Comparison of ENCODE assay signal across 8 cellular contexts in the genomic region with DNA sequence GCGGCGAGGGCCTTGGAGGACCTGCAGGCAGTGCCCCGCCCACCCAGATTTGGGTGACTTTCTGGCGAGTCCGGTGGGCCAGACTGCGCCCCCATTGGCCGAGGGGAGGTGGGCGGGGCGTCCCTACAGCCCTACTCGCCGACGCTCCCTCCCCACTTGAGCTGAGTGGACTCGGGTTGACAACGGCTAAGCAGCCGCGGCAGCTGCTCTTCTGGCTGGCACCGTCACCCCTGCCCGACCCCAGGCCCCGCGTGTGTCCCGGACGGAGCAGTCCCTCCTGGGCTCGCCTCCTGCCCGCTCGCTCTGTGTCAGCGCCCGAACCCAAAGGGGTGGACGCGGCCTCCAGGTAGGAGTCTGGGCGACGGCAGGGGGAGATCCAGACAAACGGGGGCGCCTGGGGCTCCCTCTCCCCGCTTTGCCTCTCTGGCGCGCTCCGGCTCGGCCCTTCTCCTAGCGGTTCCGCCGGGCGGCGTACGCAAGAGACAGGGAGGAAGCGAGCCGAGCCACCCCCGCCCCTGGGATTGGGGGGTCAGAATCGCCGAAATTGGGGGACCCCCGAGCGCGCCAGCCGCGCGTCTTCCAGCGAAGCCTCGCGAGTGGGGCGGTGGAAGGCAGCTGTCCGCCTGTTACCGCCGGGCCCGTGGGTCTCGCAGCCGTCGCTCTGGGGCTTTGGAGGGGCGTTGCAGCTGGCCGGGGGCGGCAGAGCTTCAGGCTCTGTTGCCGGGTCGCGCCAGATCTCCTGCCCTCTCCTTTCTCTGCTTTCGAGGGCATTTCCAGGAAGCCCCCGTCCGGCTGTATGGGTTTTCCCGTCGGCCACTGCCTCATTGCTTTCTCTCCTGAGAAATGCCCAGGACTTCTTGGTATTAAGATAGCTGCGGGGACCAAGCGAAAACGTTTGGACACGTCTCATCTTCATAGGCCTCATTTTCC. TPM values are rescaled to one million over a fixed set of nuclear protein-coding genes. Genes with fewer than 3 reads are reported as not detected.
DNase-seq lines count a peak whose midpoint lies in the region; ATAC-seq, FAIRE-seq and TF ChIP-seq lines count a peak whose summit lies in the region.

No MANE protein-coding gene starts in this region.

- H4K20me1 ChIP-seq in astrocyte (ENCODE audit: insufficient read depth, low read length): no peaks in the 10 kb centered on the region

- intact Hi-C loops in A673 (cut with micrococcal nuclease; ENCODE audit: unreplicated experiment) (no loop called here), right cardiac atrium (cut with DNase I) (no loop called here), pancreas (cut with DNase I) (no loop called here)

- H3K27me3 ChIP-seq in A673 (replicated peaks; ENCODE audit: insufficient read depth, low read depth, low read length, poor library complexity) (no peaks in the 10 kb centered on the region), astrocyte (ENCODE audit: insufficient read depth, low read length) (no peaks in the 10 kb centered on the region), right cardiac atrium (ENCODE audit: control insufficient read depth, insufficient read depth) (no peaks in the 10 kb centered on the region), pancreas (no peaks in the 10 kb centered on the region)

- H3K4me3 ChIP-seq in A673 (ENCODE audit: low read depth, low read length, poor library complexity, severe bottlenecking) (peak overlapping the region; percentile 45), astrocyte (ENCODE audit: insufficient read depth, low read depth, low read length) (peak overlapping the region; percentile 51), right cardiac atrium (ENCODE audit: low read length) (peak overlapping the region; percentile 70), pancreas (peak overlapping the region; percentile 35 to 57 (median 54))

- peak; percentile 43 for ATAC-seq in GM18907 (IDR thresholded peaks at IDR 0.05; ENCODE audit: unreplicated experiment)
- peak; percentile 90 to 94 for ATAC-seq in right cardiac atrium
- peak; percentile 74 to 88 (median 86) for ATAC-seq in pancreas
- ATAC-seq in HG03135 (IDR thresholded peaks at IDR 0.05; ENCODE audit: unreplicated experiment): no peak

- CTCF ChIA-PET in A673 (lab: Charles Lee): no interaction called here

- DNase-seq in A673 (ENCODE audit: low spot score) (peak; percentile 49), NCI-H1092 treated with DMSO at 0.1 percent for 48 hours (lab: John Stamatoyannopoulos, UW) (peak; percentile 69), astrocyte (ENCODE audit: low read depth) (peak; percentile 53), right cardiac atrium (peak; percentile 90 to 95 (median 94)), pancreas (peak; percentile 68 to 83 (median 77)), NCI-H1694 (lab: John Stamatoyannopoulos, UW) (no peak)

- H2AFZ ChIP-seq in astrocyte (ENCODE audit: low read depth, low read length): peak overlapping the region; percentile 60

- peaks cover 9% of the 10 kb centered on the region for H3K4me1 Mint-ChIP-seq in astrocyte (ENCODE audit: low read depth, unreplicated experiment)

- FAIRE-seq in astrocyte (lab: Jason Lieb, UNC): peak; percentile 20
- FAIRE-seq in pancreas (lab: Jason Lieb, UNC): no peak

- no peaks in the 10 kb centered on the region for H3K4me1 ChIP-seq in A673 (ENCODE audit: insufficient read depth, low read length, poor library complexity, severe bottlenecking)
- peaks cover 7% of the 10 kb centered on the region for H3K4me1 ChIP-seq in astrocyte (ENCODE audit: insufficient read depth, low read length)
- H3K4me1 ChIP-seq in right cardiac atrium (ENCODE audit: control insufficient read depth, insufficient read depth, low read length): peaks cover under 1% of the 10 kb centered on the region
- H3K4me1 ChIP-seq in pancreas: peaks cover 0 to 1% (median 0%) of the 10 kb centered on the region in 3 donors

- peak overlapping the region; percentile 62 for H3K9ac ChIP-seq in astrocyte (ENCODE audit: low read length)

- no peaks in the 10 kb centered on the region for H3K27me3 Mint-ChIP-seq in astrocyte (ENCODE audit: low read depth, unreplicated experiment)

- TF ChIP-seq CTCF in A673 (conservative IDR thresholded peaks at IDR 0.05; ENCODE audit: low read depth, low read length): no peak
- no peak for TF ChIP-seq CTCF in astrocyte (IDR thresholded peaks at IDR 0.05; ENCODE audit: insufficient read depth, low read depth, low read length)
- no peak for TF ChIP-seq CTCF in pancreas (IDR thresholded peaks at IDR 0.05)

- peak overlapping the region; percentile 74 for H3K4me3 Mint-ChIP-seq in astrocyte (ENCODE audit: unreplicated experiment)

- H3K9me3 Mint-ChIP-seq in astrocyte (ENCODE audit: unreplicated experiment): no peaks in the 10 kb centered on the region

- H3K36me3 Mint-ChIP-seq in astrocyte (ENCODE audit: low read depth, unreplicated experiment): no peaks in the 10 kb centered on the region

- H3K9me3 ChIP-seq in A673 (ENCODE audit: low read depth, low read length, poor library complexity, severe bottlenecking): no peaks in the 10 kb centered on the region
- H3K9me3 ChIP-seq in astrocyte (ENCODE audit: insufficient read depth, low read depth, low read length): no peaks in the 10 kb centered on the region
- no peaks in the 10 kb centered on the region for H3K9me3 ChIP-seq in right cardiac atrium (ENCODE audit: control insufficient read depth, low read length)
- H3K9me3 ChIP-seq in pancreas: no peaks in the 10 kb centered on the region

- no peak overlapping the region for H3K27ac ChIP-seq in A673 (ENCODE audit: low read depth, low read length, poor library complexity, severe bottlenecking)
- no peak overlapping the region for H3K27ac ChIP-seq in astrocyte (ENCODE audit: low read depth, low read length)
- H3K27ac ChIP-seq in right cardiac atrium (ENCODE audit: low read length): peak overlapping the region; percentile 57
- H3K27ac ChIP-seq in pancreas: peak overlapping the region in 3 of 4 donors; percentile 39 to 73 (median 60)

- H3K36me3 ChIP-seq in A673 (ENCODE audit: insufficient read depth, low read length, poor library complexity, severe bottlenecking): no peaks in the 10 kb centered on the region
- no peaks in the 10 kb centered on the region for H3K36me3 ChIP-seq in astrocyte (ENCODE audit: insufficient read depth, low read length)
- H3K36me3 ChIP-seq in pancreas: no peaks in the 10 kb centered on the region

- POLR2A ChIA-PET in A673 (lab: Charles Lee; ENCODE audit: low non-redundant PET): no interaction called here

- no peak overlapping the region for H3K27ac Mint-ChIP-seq in astrocyte (ENCODE audit: unreplicated experiment)

- no TSS peak for BruUV-seq in A673 (replicated peaks; lab: Mats Ljungman, UMichigan)

- 1% methylated on average over 81 of the region's 81 CpGs for WGBS in right cardiac atrium
- WGBS in pancreas, 2 donors: 2 to 29% methylated on average over 77 to 81 of the region's 81 CpGs

- H3K4me2 ChIP-seq in astrocyte (ENCODE audit: low read length): peak overlapping the region; percentile 85

- H3K79me2 ChIP-seq in astrocyte (ENCODE audit: insufficient read depth, low read length): no peaks in the 10 kb centered on the region

RNA-seq across cellular contexts. Expression of a gene that starts 46.3 kb away (rescaled TPM):
- 0.11 and 0.26 TPM in 2 replicates for total RNA-seq in A673 (2021)
- total RNA-seq in astrocyte: 1.0 and 1.3 TPM in 2 replicates
- total RNA-seq in right cardiac atrium: 10 to 100 TPM; 10.2 to 12.2 (median 10.5) TPM
- 6.0 TPM for polyA plus RNA-seq in right cardiac atrium
- total RNA-seq in pancreas: 1 to 10 TPM; 2.3 to 3.7 (median 2.7) TPM
- polyA plus RNA-seq in pancreas: 1 to 10 TPM; 2.9 to 3.0 TPM

Comparison
In these comparisons a context has a peak if more than half of its experiments do, and no peak if none do; other contexts are left out.
1. H3K27ac ChIP-seq: peak in right cardiac atrium (single experiment) and pancreas (3 of 4); none in A673 (single experiment) and astrocyte (single experiment).
2. Peak in every context shown above with its lines, with median percentiles within 50 percentile points of each other: H3K4me3 ChIP-seq.